In genomic region chr6:37339911-37340638, GRCh38 we compare ENCODE assay signal across 19 cellular contexts.
"Had no signal": no experiment of that assay in that cellular context is flagged by ENCODE, and none has a peak within 500 bp of the region (broad histone marks: within the 10 kb centered on the region; RNA-seq: fewer than 3 reads in every experiment).

No MANE protein-coding gene starts in this region.

- FAIRE-seq: bronchial epithelial cell, keratinocyte had no signal

- H3K27ac Mint-ChIP-seq: activated CD8-positive, alpha-beta memory T cell treated with anti-CD3 and anti-CD28 coated beads, Interleukin-2, amount 10 ng/mL, durations not matched to agents 7 days and 5 days; activated naive CD4-positive, alpha-beta T cell treated with anti-CD3 and anti-CD28 coated beads, Interleukin-2, amount 50 U/mL, for 72 hours; endodermal cell; stimulated activated naive CD8-positive, alpha-beta T cell treated with anti-CD3 and anti-CD28 coated beads, Interleukin-15, amount 100 ng/mL, for 72 hours; T-cell had no signal

- DNase-seq: activated CD4-positive, alpha-beta T cell treated with anti-CD3 and anti-CD28 coated beads for 1 hour; activated CD4-positive, alpha-beta T cell treated with anti-CD3 and anti-CD28 coated beads, Interleukin-2, amount 50 U/mL, for 4 hours; activated CD8-positive, alpha-beta memory T cell treated with anti-CD3 and anti-CD28 coated beads, Interleukin-2, amount 10 ng/mL, durations not matched to agents 7 days and 5 days; activated T-cell treated with anti-CD3 and anti-CD28 coated beads, Interleukin-2, amount 50 U/mL, for 1 hour; amniotic stem cell; dorsolateral prefrontal cortex; endodermal cell; mammary epithelial cell; sigmoid colon; spleen; stimulated activated CD4-positive, alpha-beta T cell treated with anti-CD3 and anti-CD28 coated beads, Interleukin-1b, Interleukin-23, amount 100 ng/mL, for 48 hours; stimulated activated naive CD8-positive, alpha-beta T cell treated with anti-CD3 and anti-CD28 coated beads, Interleukin-15, amount 100 ng/mL, for 72 hours; T-cell; T-helper 9 cell; upper lobe of left lung had no signal

- H3K36me3 ChIP-seq: sigmoid colon, spleen, upper lobe of left lung had no signal

- H3K36me3 Mint-ChIP-seq: activated CD8-positive, alpha-beta memory T cell treated with anti-CD3 and anti-CD28 coated beads, Interleukin-2, amount 10 ng/mL, durations not matched to agents 7 days and 5 days; activated naive CD4-positive, alpha-beta T cell treated with anti-CD3 and anti-CD28 coated beads, Interleukin-2, amount 50 U/mL, for 72 hours; T-cell had no signal

- H3K4me3 ChIP-seq: dorsolateral prefrontal cortex, sigmoid colon, spleen, upper lobe of left lung had no signal

- H3K4me1 Mint-ChIP-seq: activated CD8-positive, alpha-beta memory T cell treated with anti-CD3 and anti-CD28 coated beads, Interleukin-2, amount 10 ng/mL, durations not matched to agents 7 days and 5 days; stimulated activated naive CD8-positive, alpha-beta T cell treated with anti-CD3 and anti-CD28 coated beads, Interleukin-15, amount 100 ng/mL, for 72 hours; T-cell had no signal

- H3K4me3 Mint-ChIP-seq: activated CD8-positive, alpha-beta memory T cell treated with anti-CD3 and anti-CD28 coated beads, Interleukin-2, amount 10 ng/mL, durations not matched to agents 7 days and 5 days; endodermal cell; neural crest cell; stimulated activated naive CD8-positive, alpha-beta T cell treated with anti-CD3 and anti-CD28 coated beads, Interleukin-15, amount 100 ng/mL, for 72 hours; T-cell had no signal

- H3K4me1 ChIP-seq: spleen, upper lobe of left lung had no signal

- H3K27me3 ChIP-seq: dorsolateral prefrontal cortex, sigmoid colon, spleen, upper lobe of left lung had no signal

- ATAC-seq: activated CD8-positive, alpha-beta memory T cell treated with anti-CD3 and anti-CD28 coated beads, Interleukin-2, amount 10 ng/mL, durations not matched to agents 7 days and 5 days; activated naive CD4-positive, alpha-beta T cell treated with anti-CD3 and anti-CD28 coated beads, Interleukin-2, amount 50 U/mL, for 72 hours; stimulated activated naive CD8-positive, alpha-beta T cell treated with anti-CD3 and anti-CD28 coated beads, Interleukin-15, amount 100 ng/mL, for 72 hours; T-cell had no signal

- H3K9me3 ChIP-seq: sigmoid colon, spleen, upper lobe of left lung had no signal

- H3K9me3 Mint-ChIP-seq: activated naive CD4-positive, alpha-beta T cell treated with anti-CD3 and anti-CD28 coated beads, Interleukin-2, amount 50 U/mL, for 72 hours; endodermal cell; neural crest cell; stimulated activated naive CD8-positive, alpha-beta T cell treated with anti-CD3 and anti-CD28 coated beads, Interleukin-15, amount 100 ng/mL, for 72 hours; T-cell had no signal

- H3K27ac ChIP-seq: sigmoid colon, spleen, upper lobe of left lung had no signal
